17 cellular contexts compared by ENCODE assay signal in the genomic region with DNA sequence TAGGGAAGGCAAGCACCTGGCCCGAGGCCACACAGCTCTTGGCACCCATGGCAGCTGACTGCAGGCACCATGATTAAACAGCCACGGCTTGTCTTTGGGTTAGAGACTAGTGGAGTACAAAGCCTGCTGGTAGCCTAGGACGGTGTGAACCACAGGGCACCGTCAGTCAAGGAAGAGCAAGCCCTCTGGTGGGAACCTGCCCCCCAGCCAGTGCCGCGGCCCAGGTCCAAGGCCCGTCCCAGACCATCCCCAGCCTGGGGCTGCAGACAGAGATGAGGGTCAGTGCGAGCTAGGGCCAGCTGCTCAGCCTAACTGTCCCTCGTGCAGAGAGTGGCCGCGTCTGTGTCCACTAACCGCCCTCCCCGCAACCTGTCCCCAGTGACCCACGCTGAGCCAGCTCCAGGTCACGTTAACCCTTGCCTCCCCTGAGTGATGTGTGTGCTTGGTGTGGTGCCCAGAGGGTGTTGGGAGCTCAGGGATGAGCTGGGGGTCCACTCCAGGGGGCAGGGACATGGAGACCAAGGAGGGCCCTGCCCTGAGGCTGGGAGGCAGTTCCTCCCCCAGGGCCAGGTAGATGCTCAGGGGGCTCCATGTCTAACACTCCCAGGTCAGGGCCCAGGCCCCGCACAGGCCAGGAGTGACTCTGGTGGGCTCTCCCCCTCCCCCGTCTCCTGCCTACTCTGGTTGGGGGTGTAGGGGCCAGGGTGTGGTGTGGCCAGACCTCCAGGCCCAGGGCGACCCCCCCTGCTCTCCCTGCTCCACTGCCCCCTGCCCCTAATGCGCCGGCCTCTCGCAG. TPM values are rescaled to one million over a fixed set of nuclear protein-coding genes. Genes with fewer than 3 reads are reported as not detected.
"Had no signal": no experiment of that assay in that cellular context is flagged by ENCODE, and none has a peak within 500 bp of the region (broad histone marks: within the 10 kb centered on the region; RNA-seq: fewer than 3 reads in every experiment).

No MANE protein-coding gene starts in this region.

- ATAC-seq: T-cell had no signal

- H3K27ac Mint-ChIP-seq: activated T-helper 1 cell treated with anti-CD3 and anti-CD28 coated beads, Interleukin-12 subunit alpha, Interleukin-12 subunit beta, Interleukin-2, Interleukin-4 antibody, amounts not matched to agents 30 ng/mL and 10 ng/mL and 1 ng/mL, durations not matched to agents 14 hours and 24 hours and 36 hours; mesothelial cell of epicardium; T-cell had no signal

- H3K27ac ChIP-seq: esophagus squamous epithelium, heart left ventricle, sigmoid colon, stomach, vagina, VCaP had no signal

- H3K4me3 ChIP-seq: esophagus squamous epithelium, heart left ventricle, sigmoid colon, stomach, vagina had no signal

- H3K4me3 Mint-ChIP-seq: activated T-helper 1 cell treated with anti-CD3 and anti-CD28 coated beads, Interleukin-12 subunit alpha, Interleukin-12 subunit beta, Interleukin-2, Interleukin-4 antibody, amounts not matched to agents 30 ng/mL and 10 ng/mL and 1 ng/mL, durations not matched to agents 14 hours and 24 hours and 36 hours; mesothelial cell of epicardium; T-cell had no signal

- H3K9me3 Mint-ChIP-seq: activated T-helper 1 cell treated with anti-CD3 and anti-CD28 coated beads, Interleukin-12 subunit alpha, Interleukin-12 subunit beta, Interleukin-2, Interleukin-4 antibody, amounts not matched to agents 30 ng/mL and 10 ng/mL and 1 ng/mL, durations not matched to agents 14 hours and 24 hours and 36 hours; mesothelial cell of epicardium; T-cell had no signal

- H3K9me3 ChIP-seq: esophagus squamous epithelium, heart left ventricle, sigmoid colon, stomach, vagina had no signal

- H3K27me3 ChIP-seq: vagina had no signal

- H3K4me1 Mint-ChIP-seq: mesothelial cell of epicardium, T-cell had no signal

- DNase-seq: activated CD4-positive, alpha-beta T cell treated with anti-CD3 and anti-CD28 coated beads for 4 hours; activated naive CD4-positive, alpha-beta T cell; aorta; esophagus squamous epithelium; sigmoid colon; stimulated activated CD4-positive, alpha-beta T cell treated with anti-CD3 and anti-CD28 coated beads, Interleukin-4, amount 100 ng/mL, for 1 hour; stomach; T-cell had no signal

- H3K4me1 ChIP-seq: esophagus squamous epithelium, vagina had no signal

RNA-seq across cellular contexts. Expression of a gene that starts 20.1 kb away (rescaled TPM):
- total RNA-seq: activated T-helper 1 cell treated with anti-CD3 and anti-CD28 coated beads, Interleukin-12 subunit alpha, Interleukin-12 subunit beta, Interleukin-2, Interleukin-4 antibody, amounts not matched to agents 30 ng/mL and 10 ng/mL and 1 ng/mL, durations not matched to agents 14 hours and 24 hours and 36 hours; aorta; bronchial epithelial cell; esophagus squamous epithelium; heart left ventricle; kidney epithelial cell; lower leg skin; mesothelial cell of epicardium; myocyte; sigmoid colon; stomach; T-cell; vagina had no signal
- polyA plus RNA-seq: aorta, heart left ventricle, sigmoid colon, stomach had no signal

RNA-seq across cellular contexts. Expression of a gene that starts 40.4 kb away (rescaled TPM):
- total RNA-seq: bronchial epithelial cell, kidney epithelial cell, myocyte, stomach, vagina had no signal
